ENCODE assay signal across 1 cellular context in the genomic region with DNA sequence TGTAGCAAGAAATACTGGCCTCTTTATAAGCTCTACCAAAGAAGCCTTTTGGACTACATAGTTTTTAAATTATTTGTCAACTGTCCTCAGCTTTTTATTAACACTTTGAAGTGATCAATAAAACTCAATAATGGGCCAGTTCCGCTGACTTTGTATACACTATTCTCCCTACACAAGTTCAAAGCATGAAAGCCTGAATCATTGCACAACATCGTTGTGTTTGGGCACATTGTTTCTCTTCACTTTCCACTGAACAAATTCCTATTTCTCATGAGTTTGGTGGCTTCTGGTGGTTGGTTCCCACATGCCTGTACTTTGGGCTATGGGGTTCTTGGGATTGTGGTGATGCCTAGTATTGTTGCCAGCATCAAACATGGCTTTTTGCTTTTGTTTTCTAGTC.
TF ChIP-seq lines count a peak whose summit lies in the region.

No MANE protein-coding gene starts in this region.

TF ChIP-seq in HepG2, 621 proteins besides CTCF, POLR2A, EP300 and RAD21 (continued from another document and continues in another):
- TF ChIP-seq GATAD2A (CRISPR knock-in tag; IDR thresholded peaks at IDR 0.05) (peak; percentile 52; the same call in 1 of the 2 replicates), POGZ (CRISPR knock-in tag; IDR thresholded peaks at IDR 0.05) (peak; percentile 74), ZNF124 (CRISPR knock-in tag; IDR thresholded peaks at IDR 0.05) (no peak), SALL1 (CRISPR knock-in tag; IDR thresholded peaks at IDR 0.05) (peak; percentile 20; the same call in 1 of the 2 replicates), TBX2 (CRISPR knock-in tag; IDR thresholded peaks at IDR 0.05; ENCODE audit: borderline replicate concordance) (0 out of 2 replicates have a peak, but pooled peaks have one; percentile 23), HOXA9 (CRISPR knock-in tag; IDR thresholded peaks at IDR 0.05; ENCODE audit: borderline replicate concordance) (no peak), GLI4 (CRISPR knock-in tag; IDR thresholded peaks at IDR 0.05; ENCODE audit: borderline replicate concordance) (no peak), MLLT10 (CRISPR knock-in tag; IDR thresholded peaks at IDR 0.05) (no peak), PHF5A (CRISPR knock-in tag; IDR thresholded peaks at IDR 0.05; ENCODE audit: low read depth, unreplicated experiment) (no peak), MAFK (conservative IDR thresholded peaks at IDR 0.05 in 1 of 2, IDR thresholded peaks at IDR 0.05 in 1 of 2; ENCODE audit: low read length in 2 of 2) (no peak), THAP11 (CRISPR knock-in tag; IDR thresholded peaks at IDR 0.05) (0 out of 2 replicates have a peak, but pooled peaks have one; percentile 21), RBAK (CRISPR knock-in tag; IDR thresholded peaks at IDR 0.05) (no peak), LCORL (IDR thresholded peaks at IDR 0.05) (no peak), LCORL (CRISPR knock-in tag; IDR thresholded peaks at IDR 0.05) (no peak), FOXO1 (CRISPR knock-in tag; IDR thresholded peaks at IDR 0.05) (peak; percentile 55; the same call in 1 of the 2 replicates), ZNF331 (CRISPR knock-in tag; IDR thresholded peaks at IDR 0.05) (no peak; the same call in 1 of the 2 replicates), TRIM24 (CRISPR knock-in tag; IDR thresholded peaks at IDR 0.05) (0 out of 2 replicates have a peak, but pooled peaks have one; percentile 14), NCOA2 (CRISPR knock-in tag; IDR thresholded peaks at IDR 0.05) (0 out of 2 replicates have a peak, but pooled peaks have one; percentile 37), DNMT3B (CRISPR knock-in tag; conservative IDR thresholded peaks at IDR 0.05) (no peak), RXRB (CRISPR knock-in tag; IDR thresholded peaks at IDR 0.05; ENCODE audit: borderline replicate concordance) (0 out of 2 replicates have a peak, but pooled peaks have one; percentile 35), GABPB1 (CRISPR knock-in tag; IDR thresholded peaks at IDR 0.05) (no peak), ZNF33A (CRISPR knock-in tag; IDR thresholded peaks at IDR 0.05; ENCODE audit: borderline replicate concordance) (peak; percentile 100), NFIC (IDR thresholded peaks at IDR 0.05; ENCODE audit: low read length) (peak; percentile 29; the same call in 1 of the 2 replicates), GABPA (IDR thresholded peaks at IDR 0.05; ENCODE audit: low read depth, low read length) (no peak), GABPA (CRISPR knock-in tag; IDR thresholded peaks at IDR 0.05; ENCODE audit: low read depth) (no peak), FOXP1 (IDR thresholded peaks at IDR 0.05) (no peak), FOXP1 (CRISPR knock-in tag; IDR thresholded peaks at IDR 0.05) (peak; percentile 68; the same call in 1 of the 2 replicates), FOXA3 (CRISPR knock-in tag; IDR thresholded peaks at IDR 0.05) (peak; percentile 62), RARA (CRISPR knock-in tag; IDR thresholded peaks at IDR 0.05) (peak; percentile 65; the same call in 1 of the 2 replicates), ZNF121 (CRISPR knock-in tag; IDR thresholded peaks at IDR 0.05) (no peak), ZFP36 (IDR thresholded peaks at IDR 0.05; ENCODE audit: borderline replicate concordance, low read depth, low read length, partially characterized antibody) (no peak), CEBPB (IDR thresholded peaks at IDR 0.05; ENCODE audit: borderline replicate concordance, low read depth, low read length) (peak; percentile 91), MBD4 (IDR thresholded peaks at IDR 0.05; ENCODE audit: borderline replicate concordance, low read length) (no peak), CEBPG (CRISPR knock-in tag; IDR thresholded peaks at IDR 0.05) (peak; percentile 78), BCL6 (CRISPR knock-in tag; IDR thresholded peaks at IDR 0.05) (peak; percentile 58; the same call in 1 of the 2 replicates), ZBTB7A (CRISPR knock-in tag; IDR thresholded peaks at IDR 0.05) (no peak), HMG20A (CRISPR knock-in tag; IDR thresholded peaks at IDR 0.05; ENCODE audit: borderline replicate concordance) (0 out of 2 replicates have a peak, but pooled peaks have one; percentile 20), HDAC1 (CRISPR knock-in tag; IDR thresholded peaks at IDR 0.05) (peak; percentile 36; the same call in 1 of the 2 replicates), ZBTB3 (CRISPR knock-in tag; IDR thresholded peaks at IDR 0.05; ENCODE audit: borderline replicate concordance, low read depth) (no peak)
- TF ChIP-seq, protein P1, sequence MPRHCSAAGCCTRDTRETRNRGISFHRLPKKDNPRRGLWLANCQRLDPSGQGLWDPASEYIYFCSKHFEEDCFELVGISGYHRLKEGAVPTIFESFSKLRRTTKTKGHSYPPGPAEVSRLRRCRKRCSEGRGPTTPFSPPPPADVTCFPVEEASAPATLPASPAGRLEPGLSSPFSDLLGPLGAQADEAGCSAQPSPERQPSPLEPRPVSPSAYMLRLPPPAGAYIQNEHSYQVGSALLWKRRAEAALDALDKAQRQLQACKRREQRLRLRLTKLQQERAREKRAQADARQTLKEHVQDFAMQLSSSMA (CRISPR knock-in tag; IDR thresholded peaks at IDR 0.05), result no peak
- TF ChIP-seq, protein P2, sequence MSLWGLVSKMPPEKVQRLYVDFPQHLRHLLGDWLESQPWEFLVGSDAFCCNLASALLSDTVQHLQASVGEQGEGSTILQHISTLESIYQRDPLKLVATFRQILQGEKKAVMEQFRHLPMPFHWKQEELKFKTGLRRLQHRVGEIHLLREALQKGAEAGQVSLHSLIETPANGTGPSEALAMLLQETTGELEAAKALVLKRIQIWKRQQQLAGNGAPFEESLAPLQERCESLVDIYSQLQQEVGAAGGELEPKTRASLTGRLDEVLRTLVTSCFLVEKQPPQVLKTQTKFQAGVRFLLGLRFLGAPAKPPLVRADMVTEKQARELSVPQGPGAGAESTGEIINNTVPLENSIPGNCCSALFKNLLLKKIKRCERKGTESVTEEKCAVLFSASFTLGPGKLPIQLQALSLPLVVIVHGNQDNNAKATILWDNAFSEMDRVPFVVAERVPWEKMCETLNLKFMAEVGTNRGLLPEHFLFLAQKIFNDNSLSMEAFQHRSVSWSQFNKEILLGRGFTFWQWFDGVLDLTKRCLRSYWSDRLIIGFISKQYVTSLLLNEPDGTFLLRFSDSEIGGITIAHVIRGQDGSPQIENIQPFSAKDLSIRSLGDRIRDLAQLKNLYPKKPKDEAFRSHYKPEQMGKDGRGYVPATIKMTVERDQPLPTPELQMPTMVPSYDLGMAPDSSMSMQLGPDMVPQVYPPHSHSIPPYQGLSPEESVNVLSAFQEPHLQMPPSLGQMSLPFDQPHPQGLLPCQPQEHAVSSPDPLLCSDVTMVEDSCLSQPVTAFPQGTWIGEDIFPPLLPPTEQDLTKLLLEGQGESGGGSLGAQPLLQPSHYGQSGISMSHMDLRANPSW (CRISPR knock-in tag; IDR thresholded peaks at IDR 0.05; ENCODE audit: borderline replicate concordance), result no peak
- TF ChIP-seq, protein P3, sequence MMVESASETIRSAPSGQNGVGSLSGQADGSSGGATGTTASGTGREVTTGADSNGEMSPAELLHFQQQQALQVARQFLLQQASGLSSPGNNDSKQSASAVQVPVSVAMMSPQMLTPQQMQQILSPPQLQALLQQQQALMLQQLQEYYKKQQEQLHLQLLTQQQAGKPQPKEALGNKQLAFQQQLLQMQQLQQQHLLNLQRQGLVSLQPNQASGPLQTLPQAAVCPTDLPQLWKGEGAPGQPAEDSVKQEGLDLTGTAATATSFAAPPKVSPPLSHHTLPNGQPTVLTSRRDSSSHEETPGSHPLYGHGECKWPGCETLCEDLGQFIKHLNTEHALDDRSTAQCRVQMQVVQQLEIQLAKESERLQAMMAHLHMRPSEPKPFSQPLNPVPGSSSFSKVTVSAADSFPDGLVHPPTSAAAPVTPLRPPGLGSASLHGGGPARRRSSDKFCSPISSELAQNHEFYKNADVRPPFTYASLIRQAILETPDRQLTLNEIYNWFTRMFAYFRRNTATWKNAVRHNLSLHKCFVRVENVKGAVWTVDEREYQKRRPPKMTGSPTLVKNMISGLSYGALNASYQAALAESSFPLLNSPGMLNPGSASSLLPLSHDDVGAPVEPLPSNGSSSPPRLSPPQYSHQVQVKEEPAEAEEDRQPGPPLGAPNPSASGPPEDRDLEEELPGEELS (CRISPR knock-in tag; IDR thresholded peaks at IDR 0.05), result peak; percentile 42; the same call in 1 of the 2 replicates
- TF ChIP-seq, protein P4, sequence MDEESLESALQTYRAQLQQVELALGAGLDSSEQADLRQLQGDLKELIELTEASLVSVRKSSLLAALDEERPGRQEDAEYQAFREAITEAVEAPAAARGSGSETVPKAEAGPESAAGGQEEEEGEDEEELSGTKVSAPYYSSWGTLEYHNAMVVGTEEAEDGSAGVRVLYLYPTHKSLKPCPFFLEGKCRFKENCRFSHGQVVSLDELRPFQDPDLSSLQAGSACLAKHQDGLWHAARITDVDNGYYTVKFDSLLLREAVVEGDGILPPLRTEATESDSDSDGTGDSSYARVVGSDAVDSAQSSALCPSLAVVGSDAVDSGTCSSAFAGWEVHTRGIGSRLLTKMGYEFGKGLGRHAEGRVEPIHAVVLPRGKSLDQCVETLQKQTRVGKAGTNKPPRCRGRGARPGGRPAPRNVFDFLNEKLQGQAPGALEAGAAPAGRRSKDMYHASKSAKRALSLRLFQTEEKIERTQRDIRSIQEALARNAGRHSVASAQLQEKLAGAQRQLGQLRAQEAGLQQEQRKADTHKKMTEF (CRISPR knock-in tag; IDR thresholded peaks at IDR 0.05), result 0 out of 2 replicates have a peak, but pooled peaks have one; percentile 17
- TF ChIP-seq, protein P5, sequence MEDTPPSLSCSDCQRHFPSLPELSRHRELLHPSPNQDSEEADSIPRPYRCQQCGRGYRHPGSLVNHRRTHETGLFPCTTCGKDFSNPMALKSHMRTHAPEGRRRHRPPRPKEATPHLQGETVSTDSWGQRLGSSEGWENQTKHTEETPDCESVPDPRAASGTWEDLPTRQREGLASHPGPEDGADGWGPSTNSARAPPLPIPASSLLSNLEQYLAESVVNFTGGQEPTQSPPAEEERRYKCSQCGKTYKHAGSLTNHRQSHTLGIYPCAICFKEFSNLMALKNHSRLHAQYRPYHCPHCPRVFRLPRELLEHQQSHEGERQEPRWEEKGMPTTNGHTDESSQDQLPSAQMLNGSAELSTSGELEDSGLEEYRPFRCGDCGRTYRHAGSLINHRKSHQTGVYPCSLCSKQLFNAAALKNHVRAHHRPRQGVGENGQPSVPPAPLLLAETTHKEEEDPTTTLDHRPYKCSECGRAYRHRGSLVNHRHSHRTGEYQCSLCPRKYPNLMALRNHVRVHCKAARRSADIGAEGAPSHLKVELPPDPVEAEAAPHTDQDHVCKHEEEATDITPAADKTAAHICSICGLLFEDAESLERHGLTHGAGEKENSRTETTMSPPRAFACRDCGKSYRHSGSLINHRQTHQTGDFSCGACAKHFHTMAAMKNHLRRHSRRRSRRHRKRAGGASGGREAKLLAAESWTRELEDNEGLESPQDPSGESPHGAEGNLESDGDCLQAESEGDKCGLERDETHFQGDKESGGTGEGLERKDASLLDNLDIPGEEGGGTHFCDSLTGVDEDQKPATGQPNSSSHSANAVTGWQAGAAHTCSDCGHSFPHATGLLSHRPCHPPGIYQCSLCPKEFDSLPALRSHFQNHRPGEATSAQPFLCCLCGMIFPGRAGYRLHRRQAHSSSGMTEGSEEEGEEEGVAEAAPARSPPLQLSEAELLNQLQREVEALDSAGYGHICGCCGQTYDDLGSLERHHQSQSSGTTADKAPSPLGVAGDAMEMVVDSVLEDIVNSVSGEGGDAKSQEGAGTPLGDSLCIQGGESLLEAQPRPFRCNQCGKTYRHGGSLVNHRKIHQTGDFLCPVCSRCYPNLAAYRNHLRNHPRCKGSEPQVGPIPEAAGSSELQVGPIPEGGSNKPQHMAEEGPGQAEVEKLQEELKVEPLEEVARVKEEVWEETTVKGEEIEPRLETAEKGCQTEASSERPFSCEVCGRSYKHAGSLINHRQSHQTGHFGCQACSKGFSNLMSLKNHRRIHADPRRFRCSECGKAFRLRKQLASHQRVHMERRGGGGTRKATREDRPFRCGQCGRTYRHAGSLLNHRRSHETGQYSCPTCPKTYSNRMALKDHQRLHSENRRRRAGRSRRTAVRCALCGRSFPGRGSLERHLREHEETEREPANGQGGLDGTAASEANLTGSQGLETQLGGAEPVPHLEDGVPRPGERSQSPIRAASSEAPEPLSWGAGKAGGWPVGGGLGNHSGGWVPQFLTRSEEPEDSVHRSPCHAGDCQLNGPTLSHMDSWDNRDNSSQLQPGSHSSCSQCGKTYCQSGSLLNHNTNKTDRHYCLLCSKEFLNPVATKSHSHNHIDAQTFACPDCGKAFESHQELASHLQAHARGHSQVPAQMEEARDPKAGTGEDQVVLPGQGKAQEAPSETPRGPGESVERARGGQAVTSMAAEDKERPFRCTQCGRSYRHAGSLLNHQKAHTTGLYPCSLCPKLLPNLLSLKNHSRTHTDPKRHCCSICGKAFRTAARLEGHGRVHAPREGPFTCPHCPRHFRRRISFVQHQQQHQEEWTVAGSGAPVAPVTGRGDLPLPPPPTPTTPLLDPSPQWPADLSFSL (CRISPR knock-in tag; IDR thresholded peaks at IDR 0.05), result peak; percentile 27; the same call in 1 of the 2 replicates
- TF ChIP-seq, protein P6, sequence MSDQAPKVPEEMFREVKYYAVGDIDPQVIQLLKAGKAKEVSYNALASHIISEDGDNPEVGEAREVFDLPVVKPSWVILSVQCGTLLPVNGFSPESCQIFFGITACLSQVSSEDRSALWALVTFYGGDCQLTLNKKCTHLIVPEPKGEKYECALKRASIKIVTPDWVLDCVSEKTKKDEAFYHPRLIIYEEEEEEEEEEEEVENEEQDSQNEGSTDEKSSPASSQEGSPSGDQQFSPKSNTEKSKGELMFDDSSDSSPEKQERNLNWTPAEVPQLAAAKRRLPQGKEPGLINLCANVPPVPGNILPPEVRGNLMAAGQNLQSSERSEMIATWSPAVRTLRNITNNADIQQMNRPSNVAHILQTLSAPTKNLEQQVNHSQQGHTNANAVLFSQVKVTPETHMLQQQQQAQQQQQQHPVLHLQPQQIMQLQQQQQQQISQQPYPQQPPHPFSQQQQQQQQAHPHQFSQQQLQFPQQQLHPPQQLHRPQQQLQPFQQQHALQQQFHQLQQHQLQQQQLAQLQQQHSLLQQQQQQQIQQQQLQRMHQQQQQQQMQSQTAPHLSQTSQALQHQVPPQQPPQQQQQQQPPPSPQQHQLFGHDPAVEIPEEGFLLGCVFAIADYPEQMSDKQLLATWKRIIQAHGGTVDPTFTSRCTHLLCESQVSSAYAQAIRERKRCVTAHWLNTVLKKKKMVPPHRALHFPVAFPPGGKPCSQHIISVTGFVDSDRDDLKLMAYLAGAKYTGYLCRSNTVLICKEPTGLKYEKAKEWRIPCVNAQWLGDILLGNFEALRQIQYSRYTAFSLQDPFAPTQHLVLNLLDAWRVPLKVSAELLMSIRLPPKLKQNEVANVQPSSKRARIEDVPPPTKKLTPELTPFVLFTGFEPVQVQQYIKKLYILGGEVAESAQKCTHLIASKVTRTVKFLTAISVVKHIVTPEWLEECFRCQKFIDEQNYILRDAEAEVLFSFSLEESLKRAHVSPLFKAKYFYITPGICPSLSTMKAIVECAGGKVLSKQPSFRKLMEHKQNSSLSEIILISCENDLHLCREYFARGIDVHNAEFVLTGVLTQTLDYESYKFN (CRISPR knock-in tag; conservative IDR thresholded peaks at IDR 0.05), result peak; percentile 37; the same call in 1 of the 2 replicates
